ENCODE assay signal across 14 cellular contexts in genomic region chr17:75065562-75066151, GRCh38. TPM values are rescaled to one million over a fixed set of nuclear protein-coding genes. Genes with fewer than 3 reads are reported as not detected.
A peak's percentile ranks its signal among the peaks of the same experiment; 100 is the strongest.
DNase-seq lines count a peak whose midpoint lies in the region; ATAC-seq and TF ChIP-seq lines count a peak whose summit lies in the region.
"Had no signal": no experiment of that assay in that cellular context is flagged by ENCODE, and none has a peak within 500 bp of the region (broad histone marks: within the 10 kb centered on the region; RNA-seq: fewer than 3 reads in every experiment).

No MANE protein-coding gene starts in this region.

- CTCF ChIA-PET in WTC11 (lab: Charles Lee): interaction anchor here (1.0 to 3.3 kb wide), 3 partner anchors 11 to 23 kb away, joined by 4 to 18 read pairs (median 5); partner anchors contain the start of gene SLC16A5

- H3K27me3 ChIP-seq in HAP-1 (ENCODE audit: low read depth): no peaks in the 10 kb centered on the region
- H3K27me3 ChIP-seq: ascending aorta, upper lobe of right lung had no signal

- in situ Hi-C loops in HAP-1 (cut with MboI; ENCODE audit: low sequenced_read_pairs): no loop called here

- H3K4me3 Mint-ChIP-seq in WTC11: no peak overlapping the region
- H3K4me3 Mint-ChIP-seq: endodermal cell had no signal

- peaks cover 41% of the 10 kb centered on the region for H3K36me3 ChIP-seq in HAP-1 (replicated peaks)

- peaks cover 42% of the 10 kb centered on the region for H3K36me3 Mint-ChIP-seq in WTC11

- H3K27ac Mint-ChIP-seq in WTC11: peak overlapping the region; percentile 72

- ATAC-seq in WTC11: no peak
- ATAC-seq: upper lobe of right lung had no signal

- H3K9me3 Mint-ChIP-seq in WTC11: no peaks in the 10 kb centered on the region

- H3K4me3 ChIP-seq in fibroblast of mammary gland (ENCODE audit: control insufficient read depth, low read depth, low read length) (no peak overlapping the region), HAP-1 (no peak overlapping the region)
- H3K4me3 ChIP-seq: ascending aorta, upper lobe of right lung had no signal

- H3K27me3 Mint-ChIP-seq in WTC11 (ENCODE audit: low read depth): no peaks in the 10 kb centered on the region

- TF ChIP-seq CTCF in WTC11 (IDR thresholded peaks at IDR 0.05) (no peak), fibroblast of mammary gland (conservative IDR thresholded peaks at IDR 0.05; ENCODE audit: control insufficient read depth, insufficient read depth, low read depth, low read length) (no peak)

- H3K9me3 ChIP-seq in HAP-1: no peaks in the 10 kb centered on the region
- H3K9me3 ChIP-seq: ascending aorta, upper lobe of right lung had no signal

- POLR2A ChIA-PET in WTC11 (lab: Charles Lee): no interaction called here

- no peaks in the 10 kb centered on the region for H3K4me1 Mint-ChIP-seq in WTC11

- no peaks in the 10 kb centered on the region for H3K4me1 ChIP-seq in HAP-1
- H3K4me1 ChIP-seq: ascending aorta had no signal

- DNase-seq in stimulated activated CD4-positive, alpha-beta T cell treated with anti-CD3 and anti-CD28 coated beads, Interleukin-4, amount 100 ng/mL, for 24 hours: peak; percentile 17
- no peak for DNase-seq in stimulated activated CD4-positive, alpha-beta T cell treated with anti-CD3 and anti-CD28 coated beads, Interleukin-4, amount 100 ng/mL, for 1 hour
- DNase-seq in WTC11 (ENCODE audit: low spot score) (no peak), fibroblast of mammary gland (ENCODE audit: low read depth) (peak; percentile 50), foreskin melanocyte (no peak), NCI-H1694 treated with DMSO at 0.1 percent for 48 hours (lab: John Stamatoyannopoulos, UW) (no peak), HAP-1 (ENCODE audit: low spot score in 2 of 2) (no peak), GOT3 (lab: John Stamatoyannopoulos, UW) (no peak)
- DNase-seq: C1 segment of cervical spinal cord, hippocampal formation, retina, upper lobe of right lung had no signal

TF ChIP-seq in WTC11, 78 proteins besides CTCF, POLR2A, EP300 and RAD21:
- TF ChIP-seq ESRRA (CRISPR knock-in tag; IDR thresholded peaks at IDR 0.05; ENCODE audit: borderline replicate concordance) (no peak), FOXK1 (CRISPR knock-in tag; IDR thresholded peaks at IDR 0.05) (no peak), ZNF396 (CRISPR knock-in tag; IDR thresholded peaks at IDR 0.05; ENCODE audit: borderline replicate concordance) (no peak), ZNF423 (CRISPR knock-in tag; IDR thresholded peaks at IDR 0.05) (no peak), CDX4 (CRISPR knock-in tag; IDR thresholded peaks at IDR 0.05; ENCODE audit: borderline replicate concordance) (no peak), MLX (CRISPR knock-in tag; IDR thresholded peaks at IDR 0.05) (no peak), GRHL2 (CRISPR knock-in tag; IDR thresholded peaks at IDR 0.05; ENCODE audit: insufficient replicate concordance, severe bottlenecking) (no peak), KAT7 (CRISPR knock-in tag; IDR thresholded peaks at IDR 0.05; ENCODE audit: borderline replicate concordance) (no peak), MAX (CRISPR knock-in tag; IDR thresholded peaks at IDR 0.05) (no peak), IRF2 (CRISPR knock-in tag; IDR thresholded peaks at IDR 0.05; ENCODE audit: borderline replicate concordance, low read depth) (no peak), NFE2L1 (CRISPR knock-in tag; IDR thresholded peaks at IDR 0.05) (no peak), PRDM15 (CRISPR knock-in tag; IDR thresholded peaks at IDR 0.05) (no peak), SP1 (CRISPR knock-in tag; conservative IDR thresholded peaks at IDR 0.05) (no peak)

RNA-seq across cellular contexts. Expression of gene KCTD2, which starts 18.6 kb away (rescaled TPM):
- total RNA-seq in WTC11 (2021): 31.3 to 34.0 TPM (median 32.8 TPM) in 3 replicates

RNA-seq across cellular contexts. Expression of gene ATP5PD, which starts 18.9 kb away (rescaled TPM):
- 383 to 427 TPM (median 419 TPM) in 3 replicates for total RNA-seq in WTC11 (2021)

RNA-seq across cellular contexts. Expression of gene SLC16A5, which starts 22.1 kb away (rescaled TPM):
- 32.4 to 33.5 TPM (median 33.1 TPM) in 3 replicates for total RNA-seq in WTC11 (2021)

RNA-seq across cellular contexts. Expression of gene ARMC7, which starts 44.1 kb away (rescaled TPM):
- 13.2 to 15.9 TPM (median 14.8 TPM) in 3 replicates for total RNA-seq in WTC11 (2021)

RNA-seq across cellular contexts. Expression of gene MRPL58, which starts 53.2 kb away (rescaled TPM):
- total RNA-seq in WTC11 (2021): 41.8 to 43.7 TPM (median 41.9 TPM) in 3 replicates

Comparison
In these comparisons a context has a peak if more than half of its experiments do, and no peak if none do; other contexts are left out.
1. DNase-seq: peak in stimulated activated CD4-positive, alpha-beta T cell treated with anti-CD3 and anti-CD28 coated beads, Interleukin-4, amount 100 ng/mL, for 24 hours (single experiment) and fibroblast of mammary gland (single experiment); none in stimulated activated CD4-positive, alpha-beta T cell treated with anti-CD3 and anti-CD28 coated beads, Interleukin-4, amount 100 ng/mL, for 1 hour (single experiment), WTC11 (single experiment), foreskin melanocyte (single experiment), NCI-H1694 treated with DMSO at 0.1 percent for 48 hours (single experiment), HAP-1 (0 of 2) and GOT3 (single experiment).